In genomic region chr3:31543375-31543774, GRCh38 we compare ENCODE assay signal across 22 cellular contexts. TPM values are rescaled to one million over a fixed set of nuclear protein-coding genes. Genes with fewer than 3 reads are reported as not detected.
DNase-seq lines count a peak whose midpoint lies in the region; ATAC-seq and TF ChIP-seq lines count a peak whose summit lies in the region.
"Had no signal": no experiment of that assay in that cellular context is flagged by ENCODE, and none has a peak within 500 bp of the region (broad histone marks: within the 10 kb centered on the region; RNA-seq: fewer than 3 reads in every experiment).

No MANE protein-coding gene starts in this region.

- H3K9ac ChIP-seq in BLaER1 treated with 17β-estradiol and CSF1 and Interleukin-3, amounts not matched to agents 10 nM and 100 nM: no peak overlapping the region
- no peak overlapping the region for H3K9ac ChIP-seq in adipocyte (ENCODE audit: low read length)

- peaks cover 0 to 23% (median 13%) of the 10 kb centered on the region in 11 experiments; a peak in 12 of 22 replicates for H3K9me3 ChIP-seq in BLaER1 treated with 17β-estradiol and CSF1 and Interleukin-3, amounts not matched to agents 10 nM and 100 nM (replicated peaks in 1 of 11)
- no peaks in the 10 kb centered on the region for H3K9me3 ChIP-seq in adipocyte (ENCODE audit: control insufficient read depth, low read length)
- H3K9me3 ChIP-seq: body of pancreas, Peyer's patch had no signal

- H3K4me1 ChIP-seq in BLaER1 treated with 17β-estradiol and CSF1 and Interleukin-3, amounts not matched to agents 10 nM and 100 nM: peaks cover 27 to 87% (median 53%) of the 10 kb centered on the region in 10 experiments
- peaks cover 52% of the 10 kb centered on the region for H3K4me1 ChIP-seq in adipocyte (ENCODE audit: control insufficient read depth, insufficient read depth, low read length)

- H3K36me3 ChIP-seq in BLaER1 treated with 17β-estradiol and CSF1 and Interleukin-3, amounts not matched to agents 10 nM and 100 nM: peaks cover 7 to 73% (median 32%) of the 10 kb centered on the region in 11 experiments; a peak in 21 of 22 replicates
- no peaks in the 10 kb centered on the region for H3K36me3 ChIP-seq in adipocyte (ENCODE audit: control insufficient read depth, insufficient read depth, low read length, severe bottlenecking)
- H3K36me3 ChIP-seq: Peyer's patch had no signal

- peaks cover 45 to 100% (median 99%) of the 10 kb centered on the region in 11 experiments; a peak in 20 of 22 replicates for H4K20me1 ChIP-seq in BLaER1 treated with 17β-estradiol and CSF1 and Interleukin-3, amounts not matched to agents 10 nM and 100 nM

- DNase-seq in EH (ENCODE audit: low read depth): peak; percentile 12
- DNase-seq in adipocyte (ENCODE audit: low read depth): peak; percentile 28
- peak; percentile 91 for DNase-seq in fibroblast of villous mesenchyme (ENCODE audit: low read depth)
- no peak for DNase-seq in C1 segment of cervical spinal cord (lab: John Stamatoyannopoulos, UW)
- DNase-seq: activated CD4-positive, alpha-beta T cell treated with anti-CD3 and anti-CD28 coated beads, Interleukin-2, amount 10 ng/mL, durations not matched to agents 7 days and 5 days; activated naive CD4-positive, alpha-beta T cell treated with anti-CD3 and anti-CD28 coated beads, Interleukin-2, amount 50 U/mL, for 16 hours; body of pancreas; dermis blood vessel endothelial cell; head of caudate nucleus; HFFc6; naive B cell; NCI-H1417; NCI-H774; Peyer's patch; posterior cingulate gyrus; stimulated activated CD4-positive, alpha-beta T cell treated with anti-CD3 and anti-CD28 coated beads, Interleukin-4, amount 100 ng/mL, for 24 hours; substantia nigra had no signal

- no peaks in the 10 kb centered on the region for H3K27me3 ChIP-seq in BLaER1 treated with 17β-estradiol and CSF1 and Interleukin-3, amounts not matched to agents 10 nM and 100 nM
- no peaks in the 10 kb centered on the region for H3K27me3 ChIP-seq in adipocyte (replicated peaks; ENCODE audit: control insufficient read depth, insufficient read depth, low read length)
- H3K27me3 ChIP-seq: body of pancreas, Peyer's patch had no signal

- TF ChIP-seq CTCF in fibroblast of villous mesenchyme (IDR thresholded peaks at IDR 0.05; ENCODE audit: insufficient read depth, low read depth, low read length): no peak

- ATAC-seq in HG03378 (IDR thresholded peaks at IDR 0.05; ENCODE audit: unreplicated experiment): no peak
- ATAC-seq in GM18520 (IDR thresholded peaks at IDR 0.05; ENCODE audit: unreplicated experiment): no peak
- ATAC-seq in HG02885 (IDR thresholded peaks at IDR 0.05; ENCODE audit: poor library complexity, unreplicated experiment): no peak
- ATAC-seq: body of pancreas had no signal

- H3K4me2 ChIP-seq in BLaER1 treated with 17β-estradiol and CSF1 and Interleukin-3, amounts not matched to agents 10 nM and 100 nM: peak overlapping the region in 9 of 11 experiments; percentile 2 to 59 (median 21); a peak in 7 of 22 replicates

- no peak overlapping the region; a peak in 1 of 22 replicates for H3K27ac ChIP-seq in BLaER1 treated with 17β-estradiol and CSF1 and Interleukin-3, amounts not matched to agents 10 nM and 100 nM
- H3K27ac ChIP-seq: body of pancreas, Peyer's patch had no signal

- H3K4me3 ChIP-seq in BLaER1 treated with 17β-estradiol and CSF1 and Interleukin-3, amounts not matched to agents 10 nM and 100 nM: no peak overlapping the region
- H3K4me3 ChIP-seq in adipocyte (ENCODE audit: low read length) (no peak overlapping the region), fibroblast of villous mesenchyme (ENCODE audit: low read depth, low read length) (no peak overlapping the region)
- H3K4me3 ChIP-seq: body of pancreas, Peyer's patch, skin epidermis had no signal

RNA-seq across cellular contexts. Expression of gene STT3B, which starts 10.7 kb away (rescaled TPM):
- total RNA-seq in fibroblast of villous mesenchyme: 187 and 244 TPM in 2 replicates

Comparison
In these comparisons a context has a peak if more than half of its experiments do, and no peak if none do; other contexts are left out.
1. DNase-seq: peak in EH (single experiment), adipocyte (single experiment) and fibroblast of villous mesenchyme (single experiment); none in C1 segment of cervical spinal cord (0 of 14).